24 cellular contexts compared by ENCODE assay signal in the genomic region with DNA sequence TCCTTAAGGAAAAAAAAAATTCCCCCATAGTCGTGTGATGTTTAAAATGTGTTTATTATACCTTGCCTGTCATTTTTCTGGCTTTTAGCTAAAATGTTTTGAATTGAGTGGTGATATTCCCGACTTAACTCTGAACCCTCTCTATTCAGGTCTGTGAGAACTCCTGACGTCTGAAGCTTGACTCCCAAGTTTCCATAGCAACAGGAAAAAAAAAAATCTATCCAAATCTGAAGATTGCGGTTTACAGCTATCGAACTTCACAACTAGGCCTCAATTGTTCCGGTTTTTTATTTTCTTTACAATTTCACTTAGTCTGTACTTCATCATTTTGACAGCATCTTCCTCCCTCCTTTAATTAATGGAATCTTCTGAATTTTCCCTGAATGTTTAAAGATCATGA.
"Had no signal": no experiment of that assay in that cellular context is flagged by ENCODE, and none has a peak within 500 bp of the region (broad histone marks: within the 10 kb centered on the region; RNA-seq: fewer than 3 reads in every experiment).

No MANE protein-coding gene starts in this region.

- FAIRE-seq: endometrium, frontal cortex, kidney had no signal

- H3K4me1 ChIP-seq: colonic mucosa, esophagus muscularis mucosa, foreskin keratinocyte, gastroesophageal sphincter, left lung, lower lobe of right lung had no signal

- ATAC-seq: effector memory CD8-positive, alpha-beta T cell; foreskin keratinocyte; gastroesophageal sphincter; heart left ventricle; left colon; left lung; left ventricle myocardium superior; lower lobe of right lung; mucosa of descending colon had no signal

- H3K9me3 ChIP-seq: colonic mucosa, left lung, lower lobe of right lung, mucosa of descending colon had no signal

- H3K27ac ChIP-seq: colonic mucosa, esophagus muscularis mucosa, foreskin keratinocyte, gastroesophageal sphincter, heart left ventricle, hepatocyte, left lung, lower lobe of right lung had no signal

- DNase-seq: colonic mucosa; cortex of kidney; effector CD8-positive, alpha-beta T cell; effector memory CD8-positive, alpha-beta T cell; endodermal cell; foreskin keratinocyte; heart left ventricle; hypothalamus; immature natural killer cell; islet precursor cell; kidney; kidney glomerular epithelial cell; left colon; left lung; left ventricle myocardium superior; lower lobe of right lung; mesenchymal stem cell; mucosa of descending colon; naive B cell had no signal

- H3K79me2 ChIP-seq: hepatocyte had no signal

- H2AFZ ChIP-seq: hepatocyte had no signal

- H3K4me3 ChIP-seq: colonic mucosa, esophagus muscularis mucosa, gastroesophageal sphincter, heart left ventricle, hepatocyte, left lung, lower lobe of right lung, mucosa of descending colon had no signal

- H3K36me3 ChIP-seq: colonic mucosa, gastroesophageal sphincter, left lung, lower lobe of right lung had no signal

- H3K4me2 ChIP-seq: hepatocyte had no signal

- H3K27me3 ChIP-seq: colonic mucosa, esophagus muscularis mucosa, foreskin keratinocyte, gastroesophageal sphincter, heart left ventricle, left lung had no signal
